9 cellular contexts compared by ENCODE assay signal in genomic region chrX:135522878-135523693, GRCh38. TPM values are rescaled to one million over a fixed set of nuclear protein-coding genes. Genes with fewer than 3 reads are reported as not detected.
DNase-seq lines count a peak whose midpoint lies in the region; ATAC-seq and TF ChIP-seq lines count a peak whose summit lies in the region.
"Had no signal": no experiment of that assay in that cellular context is flagged by ENCODE, and none has a peak within 500 bp of the region (broad histone marks: within the 10 kb centered on the region; RNA-seq: fewer than 3 reads in every experiment).

No MANE protein-coding gene starts in this region.

- no peak overlapping the region for H3K18ac ChIP-seq in mesendoderm (ENCODE audit: low read length)

- H3K23ac ChIP-seq in mesendoderm (ENCODE audit: low read length), result no peak overlapping the region

- no peak overlapping the region for H2BK120ac ChIP-seq in mesendoderm (ENCODE audit: low read depth, low read length)

- H4K8ac ChIP-seq in mesendoderm (ENCODE audit: low read depth, low read length), result no peak overlapping the region

- H3K9me3 Mint-ChIP-seq in CD14-positive monocyte, result peaks cover 0 to 12% (median 1%) of the 10 kb centered on the region in 7 donors
- H3K9me3 Mint-ChIP-seq in naive thymus-derived CD4-positive, alpha-beta T cell, result peaks cover 0 to 4% (median 0%) of the 10 kb centered on the region in 11 donors

- peaks cover 0 to 9% (median 0%) of the 10 kb centered on the region in 3 donors for H3K27me3 Mint-ChIP-seq in CD14-positive monocyte (ENCODE audit: low read depth in 3 of 3)
- peaks cover 0 to 3% (median 0%) of the 10 kb centered on the region in 5 donors for H3K27me3 Mint-ChIP-seq in naive thymus-derived CD4-positive, alpha-beta T cell

- H3K79me1 ChIP-seq in mesendoderm (ENCODE audit: low read length), result no peaks in the 10 kb centered on the region

- H3K4me3 Mint-ChIP-seq in CD14-positive monocyte, result peak overlapping the region; percentile 85 to 92
- H3K4me3 Mint-ChIP-seq in naive thymus-derived CD4-positive, alpha-beta T cell, result peak overlapping the region; percentile 86 to 100 (median 92)

- no peak overlapping the region for H2BK15ac ChIP-seq in mesendoderm (replicated peaks; ENCODE audit: low read depth)

- no peak overlapping the region for H3K9ac ChIP-seq in mesendoderm (ENCODE audit: low read length)

- H4K5ac ChIP-seq in mesendoderm (ENCODE audit: low read length), result no peak overlapping the region

- no peak overlapping the region for H3K4ac ChIP-seq in mesendoderm (ENCODE audit: low read depth, low read length)

- ATAC-seq in naive thymus-derived CD4-positive, alpha-beta T cell, result no peak
- no peak for ATAC-seq in HG02970 (IDR thresholded peaks at IDR 0.05; ENCODE audit: low FRiP score, unreplicated experiment)
- ATAC-seq in GM19324 (IDR thresholded peaks at IDR 0.05; ENCODE audit: low FRiP score, unreplicated experiment), result no peak

- H3K27ac Mint-ChIP-seq in CD14-positive monocyte, result peak overlapping the region; percentile 82 to 95 (median 92)
- H3K27ac Mint-ChIP-seq in naive thymus-derived CD4-positive, alpha-beta T cell, result peak overlapping the region in 8 of 9 donors; percentile 95 to 100 (median 96)

- CTCF ChIA-PET in naive thymus-derived CD4-positive, alpha-beta T cell (lab: Charles Lee), result no interaction called here

- H3K79me2 ChIP-seq in mesendoderm (ENCODE audit: control insufficient read depth, insufficient read depth, low read length), result no peaks in the 10 kb centered on the region

- peaks cover 5 to 18% of the 10 kb centered on the region in 2 donors for H3K4me1 ChIP-seq in naive thymus-derived CD4-positive, alpha-beta T cell (ENCODE audit: control insufficient read depth in 2 of 2, insufficient read depth in 2 of 2, low read length in 2 of 2)
- no peaks in the 10 kb centered on the region for H3K4me1 ChIP-seq in mesendoderm (ENCODE audit: control insufficient read depth, low read depth, low read length)

- H3K56ac ChIP-seq in mesendoderm (ENCODE audit: low read length), result no peak overlapping the region

- peaks cover 0 to 8% (median 0%) of the 10 kb centered on the region in 3 experiments for H3K36me3 ChIP-seq in naive thymus-derived CD4-positive, alpha-beta T cell (ENCODE audit: control insufficient read depth in 2 of 3, insufficient read depth in 3 of 3, low read length in 3 of 3)
- H3K36me3 ChIP-seq in mesendoderm (ENCODE audit: control insufficient read depth, insufficient read depth, low read length), result no peaks in the 10 kb centered on the region

- no peak overlapping the region for H3K4me2 ChIP-seq in mesendoderm (ENCODE audit: low read length)

- H2BK5ac ChIP-seq in mesendoderm (ENCODE audit: low read length), result no peak overlapping the region

- no peaks in the 10 kb centered on the region for H3K27me3 ChIP-seq in naive thymus-derived CD4-positive, alpha-beta T cell (ENCODE audit: control insufficient read depth in 2 of 2, insufficient read depth in 2 of 2, low read length in 2 of 2)
- no peaks in the 10 kb centered on the region for H3K27me3 ChIP-seq in mesendoderm (ENCODE audit: insufficient read depth, low read length, poor library complexity)

- intact Hi-C loops in CD14-positive monocyte (cut with micrococcal nuclease), result no loop called here
- intact Hi-C loops in naive thymus-derived CD4-positive, alpha-beta T cell (cut with micrococcal nuclease), result loop anchor here (5.0 to 10.0 kb wide), 4 partner anchors 622 to 1132 kb away; partner anchors contain the start of genes FHL1 (in 1 of the 2) and HPRT1 (in 1 of the 2)

- no CpG with 5 or more reads among the region's 20 CpGs for WGBS in mesendoderm (ENCODE audit: extremely low coverage, insufficient coverage, low lambda C conversion rate)

- H3K27ac ChIP-seq in naive thymus-derived CD4-positive, alpha-beta T cell (ENCODE audit: low read depth, low read length), result peak overlapping the region; percentile 90
- no peak overlapping the region for H3K27ac ChIP-seq in mesendoderm (ENCODE audit: low read depth, low read length)

- no peaks in the 10 kb centered on the region for H3K9me3 ChIP-seq in naive thymus-derived CD4-positive, alpha-beta T cell (ENCODE audit: control insufficient read depth in 2 of 3, low read length in 3 of 3)

- in situ Hi-C loops in KBM-7 (cut with MboI; ENCODE audit: low pct_unique_long_range_greater_than_20kb, low sequenced_read_pairs), result no loop called here

- POLR2A ChIA-PET in naive thymus-derived CD4-positive, alpha-beta T cell (lab: Charles Lee), result interaction anchor here (0.7 to 1.6 kb wide), 5 partner anchors 8 to 99 kb away, joined by 3 to 11 read pairs (median 4); no protein-coding TSS in a partner anchor

- no peak for TF ChIP-seq CTCF in CD14-positive monocyte (IDR thresholded peaks at IDR 0.05)

- peaks cover 18% of the 10 kb centered on the region for H3K4me1 Mint-ChIP-seq in CD14-positive monocyte
- peaks cover 12 to 61% (median 53%) of the 10 kb centered on the region in 7 donors for H3K4me1 Mint-ChIP-seq in naive thymus-derived CD4-positive, alpha-beta T cell

- DNase-seq in CD14-positive monocyte (ENCODE audit: low spot score), result no peak
- peak; percentile 54 for DNase-seq in KBM-7
- peak; percentile 3 for DNase-seq in astrocyte of the hippocampus (ENCODE audit: low read depth, low spot score)
- no peak for DNase-seq in naive thymus-derived CD4-positive, alpha-beta T cell
- no peak for DNase-seq in mesendoderm
- no peak for DNase-seq in NCI-H2196 (lab: John Stamatoyannopoulos, UW; ENCODE audit: unreplicated experiment)
- DNase-seq: SHP77 had no signal

- no peak overlapping the region for H2AK5ac ChIP-seq in mesendoderm (ENCODE audit: low read length)

- H3K36me3 Mint-ChIP-seq in CD14-positive monocyte, result peaks cover 4 to 11% of the 10 kb centered on the region in 2 donors
- H3K36me3 Mint-ChIP-seq in naive thymus-derived CD4-positive, alpha-beta T cell, result peaks cover 0 to 18% (median 7%) of the 10 kb centered on the region in 5 donors

- H3K4me3 ChIP-seq in naive thymus-derived CD4-positive, alpha-beta T cell (ENCODE audit: low read length), result peak overlapping the region; percentile 50
- H3K4me3 ChIP-seq in mesendoderm (ENCODE audit: low read length), result no peak overlapping the region

RNA-seq across cellular contexts. Expression of gene INTS6L, which starts 2.6 kb away (rescaled TPM):
- 1 to 10 TPM; 2.7 to 3.0 TPM for polyA plus RNA-seq in CD14-positive monocyte
- 10 to 100 TPM; 31.0 to 46.8 (median 32.4) TPM for total RNA-seq in naive thymus-derived CD4-positive, alpha-beta T cell
- 1 to 10 TPM; 5.9 to 9.2 TPM for polyA plus RNA-seq in naive thymus-derived CD4-positive, alpha-beta T cell
- 6.0 TPM for polyA plus RNA-seq in mesendoderm (2013, experiment 1 of 2)
- 5.9 TPM for polyA plus RNA-seq in mesendoderm (2013, experiment 2 of 2)

Comparison
In these comparisons a context has a peak if more than half of its experiments do, and no peak if none do; other contexts are left out.
1. DNase-seq: peak in KBM-7 (single experiment) and astrocyte of the hippocampus (single experiment); none in CD14-positive monocyte (single experiment), naive thymus-derived CD4-positive, alpha-beta T cell (0 of 9), mesendoderm (single experiment) and NCI-H2196 (single experiment).
2. intact Hi-C loops: an anchor here in naive thymus-derived CD4-positive, alpha-beta T cell (5.0 to 10.0 kb wide); none called in CD14-positive monocyte.